In genomic region chr16:88530051-88530857, GRCh38 we compare ENCODE assay signal across 15 cellular contexts. TPM values are rescaled to one million over a fixed set of nuclear protein-coding genes. Genes with fewer than 3 reads are reported as not detected.
DNase-seq lines count a peak whose midpoint lies in the region; ATAC-seq, FAIRE-seq and TF ChIP-seq lines count a peak whose summit lies in the region.
"Had no signal": no experiment of that assay in that cellular context is flagged by ENCODE, and none has a peak within 500 bp of the region (broad histone marks: within the 10 kb centered on the region; RNA-seq: fewer than 3 reads in every experiment).

No MANE protein-coding gene starts in this region.

- H3K4me1 ChIP-seq in K562 (replicated peaks in 1 of 2; ENCODE audit: control insufficient read depth in 2 of 2, insufficient read depth in 2 of 2, low read length in 2 of 2) (peaks cover 32 to 85% of the 10 kb centered on the region in 2 experiments), uterus (peaks cover 4 to 14% of the 10 kb centered on the region in 2 donors)

- CTCF ChIA-PET in K562 (lab: Yijun Ruan, JAX; ENCODE audit: low intra/inter-chr PET ratio): interaction anchor here (1.1 kb wide), 2 partner anchors 30 to 67 kb away, joined by 3 read pairs; no protein-coding TSS in a partner anchor

- peak; percentile 35 for DNase-seq in left ventricle myocardium superior
- DNase-seq in cardiac septum (ENCODE audit: low spot score): no peak
- no peak for DNase-seq in K562 (ENCODE audit: extremely low read depth in 1 of 4, low spot score in 3 of 4)
- no peak for DNase-seq in hypothalamus (lab: John Stamatoyannopoulos, UW)
- DNase-seq in inferior parietal cortex (ENCODE audit: extremely low spot score): no peak
- no peak for DNase-seq in uterus
- DNase-seq: Caco-2, GOT3, MV-4-11, NCI-H1436, NCI-H2081 treated with DMSO at 0.1 percent for 48 hours, NCI-H526, RPMI8226 had no signal

- BruUV-seq in K562 (replicated peaks; lab: Mats Ljungman, UMichigan): no TSS peak

- POLR2A ChIA-PET in K562 (lab: Yijun Ruan, JAX): interaction anchor here (0.7 to 1.0 kb wide), 2 partner anchors 9 to 120 kb away, joined by 3 read pairs; no protein-coding TSS in a partner anchor

- no peak for TF ChIP-seq EP300 in K562 (IDR thresholded peaks at IDR 0.05; ENCODE audit: low read length)

- H3K9ac ChIP-seq in K562 (ENCODE audit: insufficient read depth in 1 of 2, low read depth in 2 of 2, low read length in 2 of 2): peak overlapping the region in 1 of 2 experiments; percentile 66; a peak in 2 of 4 replicates

- no peak for TF ChIP-seq RAD21 in K562 (CRISPR knock-in tag; conservative IDR thresholded peaks at IDR 0.05 in 1 of 2, IDR thresholded peaks at IDR 0.05 in 1 of 2)

- H3K36me3 Mint-ChIP-seq in nephron (ENCODE audit: low read depth): peaks cover 6% of the 10 kb centered on the region

- peak overlapping the region; percentile 20; the same call in 1 of the 3 replicates for H3K27ac ChIP-seq in K562 (ENCODE audit: extremely low read depth, low read depth, low read length)
- no peak overlapping the region for H3K27ac ChIP-seq in uterus
- H3K27ac ChIP-seq: C4-2B had no signal

- no peaks in the 10 kb centered on the region for H3K27me3 ChIP-seq in K562 (ENCODE audit: control insufficient read depth in 2 of 2, insufficient read depth in 2 of 2, low read length in 2 of 2)
- H3K27me3 ChIP-seq in uterus: no peaks in the 10 kb centered on the region

- in situ Hi-C loops in K562 (cut with MboI): no loop called here

- WGBS in K562 (ENCODE audit: insufficient coverage, low coverage, missing lambda C conversion rate): 83% methylated on average over 25 of the region's 27 CpGs

- H3K27ac Mint-ChIP-seq in nephron: peak overlapping the region; percentile 20 to 87 (median 83)

- no peak overlapping the region for H2AFZ ChIP-seq in K562 (ENCODE audit: low read depth, low read length)

- H3K9me3 ChIP-seq in K562 (replicated peaks; ENCODE audit: control insufficient read depth, insufficient read depth, low read depth, low read length): no peaks in the 10 kb centered on the region
- no peaks in the 10 kb centered on the region for H3K9me3 ChIP-seq in uterus
- H3K9me3 ChIP-seq: Caco-2 had no signal

- H3K9me1 ChIP-seq in K562 (ENCODE audit: control insufficient read depth, insufficient read depth, low read length): no peaks in the 10 kb centered on the region

- H3K4me2 ChIP-seq in K562 (ENCODE audit: insufficient read depth, low read length): no peak overlapping the region

- no peaks in the 10 kb centered on the region for H3K27me3 Mint-ChIP-seq in nephron (ENCODE audit: low read depth)

- TF ChIP-seq CTCF in K562 (IDR thresholded peaks at IDR 0.05 in 2 of 3, conservative IDR thresholded peaks at IDR 0.05 in 1 of 3; ENCODE audit: insufficient read depth in 2 of 3, low read depth in 1 of 3, low read length in 3 of 3) (no peak), nephron (IDR thresholded peaks at IDR 0.05; ENCODE audit: unreplicated experiment in 3 of 3) (no peak), uterus (IDR thresholded peaks at IDR 0.05) (no peak)

- TF ChIP-seq POLR2A in K562 (conservative IDR thresholded peaks at IDR 0.05): no peak
- no peak for TF ChIP-seq POLR2A in uterus (IDR thresholded peaks at IDR 0.05)

- H3K4me1 Mint-ChIP-seq in nephron: peaks cover 6% of the 10 kb centered on the region

- H3K4me3 ChIP-seq in K562 (no peak overlapping the region), uterus (no peak overlapping the region)

- H3K79me2 ChIP-seq in K562 (ENCODE audit: control insufficient read depth, insufficient read depth, low read length): peaks cover 5% of the 10 kb centered on the region; the same call in 1 of the 3 replicates

- H4K20me1 ChIP-seq in K562 (replicated peaks; ENCODE audit: control insufficient read depth, insufficient read depth, low read length): no peaks in the 10 kb centered on the region

- H3K4me3 Mint-ChIP-seq in nephron: peak overlapping the region; percentile 67 to 74 (median 70)

- H3K36me3 ChIP-seq in K562 (ENCODE audit: control insufficient read depth, insufficient read depth, low read length): peaks cover 72% of the 10 kb centered on the region; the same call in 2 of the 3 replicates
- no peaks in the 10 kb centered on the region for H3K36me3 ChIP-seq in uterus

- H3K9me3 Mint-ChIP-seq in nephron: no peaks in the 10 kb centered on the region

- intact Hi-C loops in left ventricle myocardium superior (cut with micrococcal nuclease): no loop called here
- intact Hi-C loops in cardiac septum (cut with DNase I): no loop called here
- intact Hi-C loops in K562 (cut with micrococcal nuclease): no loop called here
- intact Hi-C loops in uterus (cut with DNase I; ENCODE audit: low total_unique reads): no loop called here

- no peak for FAIRE-seq in K562 (lab: Jason Lieb, UNC)

- ATAC-seq in left ventricle myocardium superior: no peak
- ATAC-seq in K562: no peak

TF ChIP-seq in K562, 482 proteins besides CTCF, POLR2A, EP300 and RAD21:
- peak; percentile 73 for TF ChIP-seq RBM22 (IDR thresholded peaks at IDR 0.05; ENCODE audit: low read depth, low read length, poor library complexity, severe bottlenecking)
- peak; percentile 70 for TF ChIP-seq POLR2G (IDR thresholded peaks at IDR 0.05; ENCODE audit: low read depth, low read length)
- peak; percentile 15 for TF ChIP-seq HMGN3 (IDR thresholded peaks at IDR 0.05; ENCODE audit: borderline replicate concordance, extremely low read depth, insufficient read length, low read depth, low read length)
- no peak for TF ChIP-seq BCLAF1 (IDR thresholded peaks at IDR 0.05; ENCODE audit: borderline replicate concordance in 1 of 2, control insufficient read depth in 1 of 2, low read depth in 2 of 2, low read length in 1 of 2)
- 0 out of 2 replicates have a peak, but pooled peaks have one; percentile 40 for TF ChIP-seq E2F3 (CRISPR knock-in tag; IDR thresholded peaks at IDR 0.05)
- no peak for TF ChIP-seq ATF1 (CRISPR knock-in tag; IDR thresholded peaks at IDR 0.05)
- no peak for TF ChIP-seq ATF1 (tag; IDR thresholded peaks at IDR 0.05)
- 0 out of 2 replicates have a peak, but pooled peaks have one; percentile 26 for TF ChIP-seq ZNF282 (CRISPR knock-in tag; IDR thresholded peaks at IDR 0.05)

RNA-seq across cellular contexts. Expression of gene ZC3H18, which starts 39.9 kb away (rescaled TPM):
- total RNA-seq in left ventricle myocardium superior (23.9 TPM), cardiac septum (20.6 TPM), K562 (2014; rRNA removed) (26.9 and 35.1 TPM in 2 replicates), K562 (2014; rRNA removed; fragmentation: Illumina TruSeq; extraction: Trizol) (16.0 and 16.3 TPM in 2 replicates), K562 (2015; rRNA removed; fragmentation: Illumina TruSeq; extraction: Trizol) (31.1 and 33.9 TPM in 2 replicates), K562 (2021) (81.3 and 88.7 TPM in 2 replicates), uterus (10 to 100 TPM in 2 of 4 donors, 1 to 10 TPM in 1, under 1 TPM in 1; 0.88 to 58.8 (median 9.5) TPM)
- 74.4 and 112 TPM in 2 replicates for total RNA-seq in K562 (2011; cell fraction: chromatin; rRNA removed; ENCODE audit: low replicate concordance)
- total RNA-seq in K562 (2011; cell fraction: nucleolus; rRNA removed): 51.3 and 61.4 TPM in 2 replicates
- 61.1 and 63.4 TPM in 2 replicates for total RNA-seq in K562 (2011; cell fraction: nucleoplasm; rRNA removed)
- polyA plus RNA-seq in K562 (2011; rRNA removed) (12.5 and 15.8 TPM in 2 replicates), K562 (2014; fragmentation: Illumina TruSeq; extraction: Trizol) (60.7 and 65.3 TPM in 2 replicates), K562 (2014; fragmentation: Nextera tagmentation; extraction: Ambion mirVana) (1 to 10 TPM; 1.7 to 2.0 TPM), K562 (2014; rRNA removed) (37.1 and 49.2 TPM in 2 replicates)
- 10.1 and 15.8 TPM in 2 replicates for polyA plus RNA-seq in K562 (2011; cell fraction: cytosol; rRNA removed)
- 43.3 and 65.6 TPM in 2 replicates for polyA plus RNA-seq in K562 (2011; cell fraction: nucleus; rRNA removed)
- polyA plus RNA-seq in K562 (2012): 57.6 and 59.2 TPM in 2 replicates
- 7.9 and 9.1 TPM in 2 replicates for polyA minus RNA-seq in K562 (2011; rRNA and poly(A)+ RNA removed)
- polyA minus RNA-seq in K562 (2011; cell fraction: cytosol; rRNA and poly(A)+ RNA removed): 23.7 and 30.6 TPM in 2 replicates
- 17.5 and 19.1 TPM in 2 replicates for polyA minus RNA-seq in K562 (2011; cell fraction: nucleus; rRNA and poly(A)+ RNA removed)
